11 cellular contexts compared by ENCODE assay signal in the genomic region with DNA sequence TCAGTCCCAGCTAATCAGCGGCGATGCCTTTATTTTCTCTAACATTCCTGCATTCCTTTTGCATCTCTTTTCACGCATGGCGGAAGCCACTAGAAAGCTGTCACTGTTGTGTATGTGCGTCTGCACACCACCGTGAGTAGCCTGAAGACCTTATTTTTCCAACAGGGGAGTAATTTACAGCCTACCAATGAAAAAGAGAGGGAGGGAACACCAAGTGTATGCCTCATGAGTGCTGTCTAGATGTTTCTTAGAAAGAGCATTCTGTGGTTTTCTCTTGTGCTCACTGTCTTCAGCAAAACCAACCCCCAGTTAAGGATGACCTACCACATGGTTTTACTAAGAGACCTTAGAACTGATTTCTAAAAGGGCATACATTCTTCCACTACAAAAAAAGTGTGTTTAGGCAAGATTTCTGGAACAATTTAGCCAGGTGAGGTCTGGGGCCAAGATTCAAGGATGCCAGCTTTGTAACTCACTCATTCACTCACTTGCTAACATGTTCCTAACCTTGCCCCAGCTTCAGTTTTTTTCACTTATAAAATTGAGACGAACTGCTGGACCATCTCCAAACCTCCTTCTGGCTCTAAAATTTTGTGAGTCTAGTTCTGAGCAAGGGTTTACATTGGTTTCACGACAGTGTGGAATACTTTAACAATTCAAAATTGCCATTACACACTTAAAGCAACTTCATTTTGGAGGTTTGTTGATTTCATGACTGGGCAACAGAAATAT. TPM values are rescaled to one million over a fixed set of nuclear protein-coding genes. Genes with fewer than 3 reads are reported as not detected.
DNase-seq lines count a peak whose midpoint lies in the region; ATAC-seq, FAIRE-seq and TF ChIP-seq lines count a peak whose summit lies in the region.
"Had no signal": no experiment of that assay in that cellular context is flagged by ENCODE, and none has a peak within 500 bp of the region (broad histone marks: within the 10 kb centered on the region; RNA-seq: fewer than 3 reads in every experiment).

No MANE protein-coding gene starts in this region.

- no peaks in the 10 kb centered on the region for H3K9me3 Mint-ChIP-seq in activated T-cell treated with anti-CD3 and anti-CD28 coated beads, Interleukin-2, amount 50 U/mL, for 4 hours
- H3K9me3 Mint-ChIP-seq in glutamatergic neuron (ENCODE audit: unreplicated experiment): peaks cover 4% of the 10 kb centered on the region

- FAIRE-seq in urothelium cell line (lab: Jason Lieb, UNC): no peak
- FAIRE-seq: K562 had no signal

- H3K4me1 Mint-ChIP-seq in activated T-cell treated with anti-CD3 and anti-CD28 coated beads, Interleukin-2, amount 50 U/mL, for 4 hours (ENCODE audit: low read depth): peaks cover 82% of the 10 kb centered on the region
- H3K4me1 Mint-ChIP-seq in glutamatergic neuron (ENCODE audit: low read depth, unreplicated experiment): peaks cover 21% of the 10 kb centered on the region

- no peak for DNase-seq in activated T-cell treated with anti-CD3 and anti-CD28 coated beads, Interleukin-2, amount 50 U/mL, for 4 hours
- no peak for DNase-seq in activated T-cell treated with anti-CD3 and anti-CD28 coated beads, Interleukin-2, amount 50 U/mL, for 1 hour
- DNase-seq in amniotic epithelial cell (ENCODE audit: low read depth) (peak; percentile 34), glutamatergic neuron (no peak), urothelium cell line (ENCODE audit: low spot score) (no peak)
- no peak for DNase-seq in stimulated activated naive CD8-positive, alpha-beta T cell treated with anti-CD3 and anti-CD28 coated beads, Interleukin-15, Interleukin-2, amounts not matched to agents 100 U/mL and 50 U/mL, for 24 hours
- DNase-seq: NCI-H524, substantia nigra had no signal

- H3K4me3 Mint-ChIP-seq in activated T-cell treated with anti-CD3 and anti-CD28 coated beads, Interleukin-2, amount 50 U/mL, for 4 hours: peak overlapping the region; percentile 64
- H3K4me3 Mint-ChIP-seq in glutamatergic neuron (ENCODE audit: unreplicated experiment): no peak overlapping the region

- no peaks in the 10 kb centered on the region for H3K27me3 Mint-ChIP-seq in activated T-cell treated with anti-CD3 and anti-CD28 coated beads, Interleukin-2, amount 50 U/mL, for 4 hours (ENCODE audit: low read depth)
- peaks cover 2% of the 10 kb centered on the region for H3K27me3 Mint-ChIP-seq in glutamatergic neuron (ENCODE audit: unreplicated experiment)

- peak; percentile 78 to 81 for ATAC-seq in activated T-cell treated with anti-CD3 and anti-CD28 coated beads, Interleukin-2, amount 50 U/mL, for 4 hours
- ATAC-seq in HG03064 (IDR thresholded peaks at IDR 0.05; ENCODE audit: low read depth, unreplicated experiment) (peak; percentile 76), HG02973 (IDR thresholded peaks at IDR 0.05; ENCODE audit: unreplicated experiment) (no peak)
- peak; percentile 94 for ATAC-seq in stimulated activated naive CD8-positive, alpha-beta T cell treated with anti-CD3 and anti-CD28 coated beads, Interleukin-15, Interleukin-2, amounts not matched to agents 100 U/mL and 50 U/mL, for 24 hours
- ATAC-seq: K562 had no signal

- peaks cover 29% of the 10 kb centered on the region for H3K36me3 Mint-ChIP-seq in activated T-cell treated with anti-CD3 and anti-CD28 coated beads, Interleukin-2, amount 50 U/mL, for 4 hours (ENCODE audit: insufficient read depth)
- no peaks in the 10 kb centered on the region for H3K36me3 Mint-ChIP-seq in glutamatergic neuron (ENCODE audit: unreplicated experiment)

- no peak for TF ChIP-seq CTCF in glutamatergic neuron (IDR thresholded peaks at IDR 0.05; ENCODE audit: partially characterized antibody, unreplicated experiment)

- H3K27ac Mint-ChIP-seq in glutamatergic neuron (ENCODE audit: unreplicated experiment): no peak overlapping the region

RNA-seq across cellular contexts. Expression of gene BCL2, which starts 51.4 kb away (rescaled TPM):
- total RNA-seq in activated T-cell treated with anti-CD3 and anti-CD28 coated beads, Interleukin-2, amount 50 U/mL, for 4 hours: 10 to 100 TPM; 45.0 to 71.4 (median 66.6) TPM
- total RNA-seq in glutamatergic neuron (ENCODE audit: unreplicated experiment): 6.8 TPM
